8 cellular contexts compared by ENCODE assay signal in the genomic region with DNA sequence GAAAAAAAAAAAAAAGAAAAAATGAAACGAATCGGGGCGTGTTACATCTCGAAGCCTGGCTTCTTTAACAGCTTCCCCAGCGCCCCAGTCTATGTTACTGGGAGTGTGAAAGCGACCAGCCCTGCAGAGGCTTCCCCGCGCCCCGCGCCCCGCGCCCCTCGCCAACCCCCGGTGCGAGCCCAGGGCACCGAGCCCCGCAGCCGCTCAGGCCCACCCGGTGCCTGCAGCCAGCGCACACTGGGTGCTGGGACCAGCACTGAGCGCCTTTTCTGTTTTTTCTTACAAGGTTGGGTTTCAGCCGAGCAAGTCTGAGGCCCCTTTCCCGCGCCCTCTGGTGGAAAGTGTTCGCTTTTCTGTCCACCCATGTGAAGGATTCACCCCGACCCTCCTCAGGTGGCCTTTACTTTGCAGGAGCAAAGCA. TPM values are rescaled to one million over a fixed set of nuclear protein-coding genes. Genes with fewer than 3 reads are reported as not detected.
DNase-seq lines count a peak whose midpoint lies in the region; ATAC-seq, FAIRE-seq and TF ChIP-seq lines count a peak whose summit lies in the region.
"Had no signal": no experiment of that assay in that cellular context is flagged by ENCODE, and none has a peak within 500 bp of the region (broad histone marks: within the 10 kb centered on the region; RNA-seq: fewer than 3 reads in every experiment).

No MANE protein-coding gene starts in this region.

- H3K27ac Mint-ChIP-seq in stimulated activated effector memory CD8-positive, alpha-beta T cell treated with anti-CD3 and anti-CD28 coated beads, Interleukin-12 subunit alpha, Interleukin-12 subunit beta, amount 100 ng/mL, for 72 hours, result no peak overlapping the region

- no peaks in the 10 kb centered on the region for H3K36me3 Mint-ChIP-seq in stimulated activated effector memory CD8-positive, alpha-beta T cell treated with anti-CD3 and anti-CD28 coated beads, Interleukin-12 subunit alpha, Interleukin-12 subunit beta, amount 100 ng/mL, for 72 hours

- H3K27me3 ChIP-seq in effector memory CD4-positive, alpha-beta T cell (replicated peaks; ENCODE audit: control insufficient read depth, insufficient read depth, low read length, poor library complexity, severe bottlenecking), result no peaks in the 10 kb centered on the region

- no peaks in the 10 kb centered on the region for H3K9me3 Mint-ChIP-seq in stimulated activated effector memory CD8-positive, alpha-beta T cell treated with anti-CD3 and anti-CD28 coated beads, Interleukin-12 subunit alpha, Interleukin-12 subunit beta, amount 100 ng/mL, for 72 hours

- peak overlapping the region; percentile 53 for H3K4me3 ChIP-seq in effector memory CD4-positive, alpha-beta T cell (ENCODE audit: insufficient read depth, low read depth, low read length, poor library complexity, severe bottlenecking)
- no peak overlapping the region for H3K4me3 ChIP-seq in mucosa of descending colon

- intact Hi-C loops in mucosa of descending colon (cut with DNase I, micrococcal nuclease), result no loop called here

- H3K9me3 ChIP-seq in effector memory CD4-positive, alpha-beta T cell (ENCODE audit: control insufficient read depth, low read length), result no peaks in the 10 kb centered on the region
- no peaks in the 10 kb centered on the region for H3K9me3 ChIP-seq in mucosa of descending colon

- H3K27ac ChIP-seq in effector memory CD4-positive, alpha-beta T cell (ENCODE audit: insufficient read depth, low read length, poor library complexity, severe bottlenecking), result no peak overlapping the region

- peak overlapping the region; percentile 35 for H3K4me3 Mint-ChIP-seq in stimulated activated effector memory CD8-positive, alpha-beta T cell treated with anti-CD3 and anti-CD28 coated beads, Interleukin-12 subunit alpha, Interleukin-12 subunit beta, amount 100 ng/mL, for 72 hours

- FAIRE-seq in GM19239 (lab: Jason Lieb, UNC), result no peak
- FAIRE-seq: astrocyte had no signal

- H3K36me3 ChIP-seq in effector memory CD4-positive, alpha-beta T cell (ENCODE audit: control insufficient read depth, insufficient read depth, low read length), result no peaks in the 10 kb centered on the region
- H3K36me3 ChIP-seq in mucosa of descending colon (ENCODE audit: low read depth), result no peaks in the 10 kb centered on the region

- ATAC-seq in mucosa of descending colon, result peak; percentile 69
- peak; percentile 76 for ATAC-seq in stimulated activated effector memory CD8-positive, alpha-beta T cell treated with anti-CD3 and anti-CD28 coated beads, Interleukin-12 subunit alpha, Interleukin-12 subunit beta, amount 100 ng/mL, for 72 hours
- ATAC-seq in GM18520 (IDR thresholded peaks at IDR 0.05; ENCODE audit: unreplicated experiment), result no peak

- peak; percentile 44 for DNase-seq in GM19239 (ENCODE audit: insufficient read length, low spot score)
- peak; percentile 76 to 87 for DNase-seq in Kasumi-1 (lab: John Stamatoyannopoulos, UW)
- peak; percentile 55 for DNase-seq in activated CD4-positive, alpha-beta T cell treated with anti-CD3 and anti-CD28 coated beads, Interleukin-2, amount 50 U/mL, for 1 hour
- DNase-seq in effector memory CD4-positive, alpha-beta T cell, result peak; percentile 4 to 25 (median 15)
- peak in 2 of 3 donors; percentile 56 to 61 for DNase-seq in mucosa of descending colon
- peak; percentile 20 to 70 for DNase-seq in stimulated activated effector memory CD8-positive, alpha-beta T cell treated with anti-CD3 and anti-CD28 coated beads, Interleukin-12 subunit alpha, Interleukin-12 subunit beta, amount 100 ng/mL, for 72 hours (ENCODE audit: low spot score in 2 of 2)

- peaks cover 5% of the 10 kb centered on the region for H3K4me1 ChIP-seq in effector memory CD4-positive, alpha-beta T cell (ENCODE audit: control insufficient read depth, insufficient read depth, low read length, poor library complexity, severe bottlenecking)
- H3K4me1 ChIP-seq in mucosa of descending colon (ENCODE audit: low read depth), result no peaks in the 10 kb centered on the region

- H3K4me1 Mint-ChIP-seq in stimulated activated effector memory CD8-positive, alpha-beta T cell treated with anti-CD3 and anti-CD28 coated beads, Interleukin-12 subunit alpha, Interleukin-12 subunit beta, amount 100 ng/mL, for 72 hours, result no peaks in the 10 kb centered on the region

- peak; percentile 25 for TF ChIP-seq CTCF in mucosa of descending colon (IDR thresholded peaks at IDR 0.05)

RNA-seq across cellular contexts. Expression of a gene that starts 42.1 kb away (rescaled TPM):
- 10 to 100 TPM; 13.3 to 26.5 (median 18.0) TPM for total RNA-seq in mucosa of descending colon

RNA-seq across cellular contexts. Expression of a gene that starts 42.2 kb away (rescaled TPM):
- total RNA-seq in mucosa of descending colon, result 1 to 10 TPM in 1 of 3 donors, under 1 TPM in 2; 0.55 to 1.5 (median 0.89) TPM

Comparison
In these comparisons a context has a peak if more than half of its experiments do, and no peak if none do; other contexts are left out.
1. DNase-seq: peak in every context shown above with its lines; median percentile 82 in Kasumi-1; 58 in mucosa of descending colon; 55 in activated CD4-positive, alpha-beta T cell treated with anti-CD3 and anti-CD28 coated beads, Interleukin-2, amount 50 U/mL, for 1 hour; 45 in stimulated activated effector memory CD8-positive, alpha-beta T cell treated with anti-CD3 and anti-CD28 coated beads, Interleukin-12 subunit alpha, Interleukin-12 subunit beta, amount 100 ng/mL, for 72 hours; 44 in GM19239; 15 in effector memory CD4-positive, alpha-beta T cell.